In the genomic region with DNA sequence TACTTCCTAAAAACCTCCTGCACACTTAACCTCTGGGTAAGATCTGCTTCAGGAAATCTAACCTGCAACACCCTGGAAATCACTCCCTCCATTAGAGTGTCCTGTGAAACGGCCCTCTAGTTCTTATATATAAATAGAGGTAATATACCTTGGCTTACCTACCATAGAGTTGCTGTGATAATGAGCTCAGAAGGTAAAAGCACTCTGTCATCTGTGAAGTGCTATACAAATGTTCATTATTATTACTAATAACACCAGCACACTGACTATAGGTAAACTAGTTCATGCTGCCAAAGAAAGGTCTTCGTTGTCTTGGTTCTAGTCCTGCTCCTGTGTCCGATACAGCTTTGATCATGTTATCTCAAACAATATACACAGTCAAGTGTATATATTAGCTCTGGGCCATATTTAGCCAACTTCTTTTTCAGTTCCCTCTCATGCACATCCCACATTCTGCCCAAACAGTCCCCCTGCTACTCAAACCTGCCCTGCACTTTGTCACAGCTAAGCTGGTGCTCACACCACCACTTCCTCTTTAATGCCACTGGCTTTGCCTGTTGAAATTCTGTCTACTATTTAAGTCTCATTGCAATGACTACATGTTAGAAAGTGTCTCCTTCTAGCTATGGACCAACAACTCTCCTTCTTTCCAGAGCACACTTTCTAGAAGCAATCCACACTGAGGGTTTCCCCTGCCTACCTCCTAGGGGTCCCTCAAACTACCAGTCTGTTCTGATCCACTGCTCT, we compare ENCODE assay signal across 9 cellular contexts. TPM values are rescaled to one million over a fixed set of nuclear protein-coding genes. Genes with fewer than 3 reads are reported as not detected.
DNase-seq lines count a peak whose midpoint lies in the region; ATAC-seq and TF ChIP-seq lines count a peak whose summit lies in the region.
"Had no signal": no experiment of that assay in that cellular context is flagged by ENCODE, and none has a peak within 500 bp of the region (broad histone marks: within the 10 kb centered on the region; RNA-seq: fewer than 3 reads in every experiment).

No MANE protein-coding gene starts in this region.

- peaks cover 4% of the 10 kb centered on the region for H3K4me1 Mint-ChIP-seq in activated naive CD8-positive, alpha-beta T cell treated with anti-CD3 and anti-CD28 coated beads for 36 hours

- no peak overlapping the region for H2AFZ ChIP-seq in ACC112 (ENCODE audit: low read length, unreplicated experiment)

- H3K9me3 Mint-ChIP-seq in activated naive CD8-positive, alpha-beta T cell treated with anti-CD3 and anti-CD28 coated beads for 36 hours: no peaks in the 10 kb centered on the region

- H3K27ac Mint-ChIP-seq in activated naive CD8-positive, alpha-beta T cell treated with anti-CD3 and anti-CD28 coated beads for 36 hours: no peak overlapping the region

- TF ChIP-seq POLR2A in thyroid gland (IDR thresholded peaks at IDR 0.05): no peak

- H3K27ac ChIP-seq in ACC112 (ENCODE audit: low read depth, low read length) (peak overlapping the region; percentile 83), thyroid gland (no peak overlapping the region)

- peaks cover 95% of the 10 kb centered on the region for H3K79me2 ChIP-seq in ACC112 (ENCODE audit: control insufficient read depth, insufficient read depth, low read length, unreplicated experiment)

- peak; percentile 65 for ATAC-seq in GM19043 (IDR thresholded peaks at IDR 0.05; ENCODE audit: low read depth, unreplicated experiment)
- ATAC-seq in HG02943 (IDR thresholded peaks at IDR 0.05; ENCODE audit: low read depth, unreplicated experiment): peak; percentile 81

- DNase-seq in NOMO-1 (lab: John Stamatoyannopoulos, UW; ENCODE audit: unreplicated experiment in 2 of 2) (peak; percentile 86 to 92), middle frontal gyrus (ENCODE audit: extremely low spot score, low spot score) (no peak), thyroid gland (no peak), DMS153 treated with DMSO at 0.1 percent for 48 hours (lab: John Stamatoyannopoulos, UW; ENCODE audit: unreplicated experiment) (no peak)
- no peak for DNase-seq in activated naive CD8-positive, alpha-beta T cell treated with anti-CD3 and anti-CD28 coated beads for 36 hours
- DNase-seq: caudate nucleus had no signal

- H3K9me3 ChIP-seq in thyroid gland: no peaks in the 10 kb centered on the region

- H3K36me3 Mint-ChIP-seq in activated naive CD8-positive, alpha-beta T cell treated with anti-CD3 and anti-CD28 coated beads for 36 hours: peaks cover 23% of the 10 kb centered on the region

- H3K36me3 ChIP-seq in ACC112 (ENCODE audit: insufficient read depth, low read length) (peaks cover 52% of the 10 kb centered on the region), thyroid gland (no peaks in the 10 kb centered on the region)

- intact Hi-C loops in thyroid gland (cut with DNase I): no loop called here

- H3K4me3 Mint-ChIP-seq in activated naive CD8-positive, alpha-beta T cell treated with anti-CD3 and anti-CD28 coated beads for 36 hours: no peak overlapping the region

- TF ChIP-seq CTCF in thyroid gland (IDR thresholded peaks at IDR 0.05): no peak

- peaks cover 58% of the 10 kb centered on the region for H3K4me1 ChIP-seq in ACC112 (ENCODE audit: control insufficient read depth, insufficient read depth, low read length, unreplicated experiment)
- peaks cover 0 to 7% of the 10 kb centered on the region in 2 donors for H3K4me1 ChIP-seq in thyroid gland

- H3K27me3 Mint-ChIP-seq in activated naive CD8-positive, alpha-beta T cell treated with anti-CD3 and anti-CD28 coated beads for 36 hours: peaks cover 36% of the 10 kb centered on the region

- WGBS in thyroid gland, 2 donors: 81 to 82% methylated on average over 3 of the region's 3 CpGs

- H3K27me3 ChIP-seq in ACC112 (ENCODE audit: insufficient read depth, low read length): no peaks in the 10 kb centered on the region
- no peaks in the 10 kb centered on the region for H3K27me3 ChIP-seq in thyroid gland

- H3K4me3 ChIP-seq in ACC112 (ENCODE audit: low read depth, low read length): no peak overlapping the region
- no peak overlapping the region for H3K4me3 ChIP-seq in thyroid gland (replicated peaks in 1 of 3)

RNA-seq across cellular contexts. Expression of a gene that starts 5.1 kb away (rescaled TPM):
- 1 to 10 TPM; 6.3 to 6.9 TPM for total RNA-seq in activated naive CD8-positive, alpha-beta T cell treated with anti-CD3 and anti-CD28 coated beads for 36 hours
- 1 to 10 TPM in 1 of 4 donors, not detected in 3; 4.6 TPM for total RNA-seq in thyroid gland

Comparison
In these comparisons a context has a peak if more than half of its experiments do, and no peak if none do; other contexts are left out.
1. DNase-seq: peak in NOMO-1 (2 of 2); none in middle frontal gyrus (single experiment), activated naive CD8-positive, alpha-beta T cell treated with anti-CD3 and anti-CD28 coated beads for 36 hours (single experiment), thyroid gland (0 of 2) and DMS153 treated with DMSO at 0.1 percent for 48 hours (single experiment).